8 cellular contexts compared by ENCODE assay signal in genomic region chr1:204213668-204214662, GRCh38. TPM values are rescaled to one million over a fixed set of nuclear protein-coding genes. Genes with fewer than 3 reads are reported as not detected.
DNase-seq lines count a peak whose midpoint lies in the region; ATAC-seq and TF ChIP-seq lines count a peak whose summit lies in the region.

GOLT1A (minus strand) TSS chr1:204213988; CDS start chr1:204213906, 82 bp downstream.

- H3K27me3 ChIP-seq in tibial nerve = peaks cover 0 to 34% of the 10 kb centered on the region in 2 donors

- H3K27ac ChIP-seq in tibial nerve = peak within 1 kb of the TSS in 1 of 4 donors; percentile 22

- WGBS in tibial nerve, 2 donors = 9 to 13% methylated on average over 23 to 39 of the region's 41 CpGs

- H3K9me3 ChIP-seq in tibial nerve = no peaks in the 10 kb centered on the region

- peaks cover 14% of the 10 kb centered on the region for H3K27me3 Mint-ChIP-seq in nephron (ENCODE audit: low read depth)

- H3K4me1 Mint-ChIP-seq in nephron = peaks cover 6% of the 10 kb centered on the region

- ATAC-seq in HG03045 (IDR thresholded peaks at IDR 0.05; ENCODE audit: unreplicated experiment) = peak; percentile 53

- peak within 1 kb of the TSS; percentile 29 to 60 (median 38) for H3K4me3 Mint-ChIP-seq in nephron

- TF ChIP-seq CTCF in foreskin fibroblast (IDR thresholded peaks at IDR 0.05; ENCODE audit: low read depth, low read length) (peak; percentile 79), nephron (IDR thresholded peaks at IDR 0.05; ENCODE audit: unreplicated experiment in 3 of 3) (peak; percentile 64 to 69 (median 67)), tibial nerve (IDR thresholded peaks at IDR 0.05) (peak; percentile 54 to 87 (median 68))

- no peaks in the 10 kb centered on the region for H3K36me3 Mint-ChIP-seq in nephron (ENCODE audit: low read depth)

- no peak for TF ChIP-seq POLR2A in tibial nerve (IDR thresholded peaks at IDR 0.05)

- no peaks in the 10 kb centered on the region for H3K9me3 Mint-ChIP-seq in nephron

- H3K36me3 ChIP-seq in tibial nerve = no peaks in the 10 kb centered on the region

- peak in 1 of 2 donors; percentile 38 for TF ChIP-seq EP300 in tibial nerve (IDR thresholded peaks at IDR 0.05)

- peaks cover 0 to 11% (median 0%) of the 10 kb centered on the region in 4 donors for H3K4me1 ChIP-seq in tibial nerve

- DNase-seq in GM04504 (ENCODE audit: low read depth) = peak; percentile 43
- peak; percentile 19 for DNase-seq in NOMO-1 treated with DMSO at 0.1 percent for 48 hours (lab: John Stamatoyannopoulos, UW; ENCODE audit: unreplicated experiment)
- peak; percentile 35 for DNase-seq in activated effector memory CD4-positive, alpha-beta T cell treated with Interleukin-2 at 50 U/mL for 16 hours
- peak; percentile 69 to 86 for DNase-seq in foreskin fibroblast
- DNase-seq in tibial nerve (ENCODE audit: low spot score in 2 of 2) = peak; percentile 33 to 48
- no peak for DNase-seq in KG1 (lab: John Stamatoyannopoulos, UW)

- H3K4me3 ChIP-seq in foreskin fibroblast (ENCODE audit: low read depth in 1 of 2, low read length in 2 of 2) (peak within 1 kb of the TSS; percentile 0 to 15), tibial nerve (peak within 1 kb of the TSS in 2 of 4 donors; percentile 7 to 26)

- peak within 1 kb of the TSS in 2 of 3 experiments; percentile 9 to 32 for H3K27ac Mint-ChIP-seq in nephron

RNA-seq across cellular contexts. Expression of gene GOLT1A, which starts in this region (rescaled TPM):
- total RNA-seq in tibial nerve = not detected

Comparison
In these comparisons a context has a peak if more than half of its experiments do, and no peak if none do; other contexts are left out.
1. Peak in DNase-seq in tibial nerve; RNA of the gene not detected or under 1 TPM.